Comparison of ENCODE assay signal across 8 cellular contexts in the genomic region with DNA sequence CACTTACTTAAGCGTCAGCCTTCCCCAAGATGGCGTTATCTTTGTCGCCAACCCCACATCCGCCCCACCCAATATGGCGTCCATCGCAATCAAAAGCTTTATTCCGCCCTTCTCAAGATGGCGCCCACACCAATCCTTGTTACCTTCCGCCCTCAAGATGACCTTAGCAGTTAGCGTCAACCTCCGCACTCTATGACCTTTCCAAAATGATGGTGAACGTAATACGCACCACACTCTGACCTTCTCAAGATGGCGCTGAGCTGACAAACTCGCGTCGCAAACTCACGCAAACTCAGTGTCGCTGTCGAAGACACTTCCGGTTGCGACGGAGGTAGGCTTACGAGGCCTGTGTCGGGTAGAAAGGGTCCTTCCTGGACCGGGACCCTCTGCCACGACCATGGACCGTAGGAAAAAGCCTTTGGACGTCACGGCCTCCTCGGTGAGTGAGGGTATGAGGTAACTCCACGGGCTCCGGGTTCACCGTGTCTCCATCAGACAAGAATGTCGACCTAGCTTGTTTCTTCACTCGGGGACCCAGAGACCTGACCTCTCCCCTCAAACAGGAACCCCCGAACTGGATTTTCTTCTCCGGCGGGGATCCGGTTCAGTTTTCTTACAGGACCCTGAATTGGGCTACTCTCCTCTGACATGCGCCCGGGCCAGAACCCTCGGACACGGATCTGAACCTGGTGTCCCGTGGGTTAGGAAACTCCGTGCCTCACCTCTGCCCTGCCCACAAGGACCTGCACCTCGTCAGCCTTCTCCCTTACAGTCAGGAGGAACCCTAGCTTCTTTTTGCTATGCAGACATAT. TPM values are rescaled to one million over a fixed set of nuclear protein-coding genes. Genes with fewer than 3 reads are reported as not detected.
DNase-seq lines count a peak whose midpoint lies in the region; ATAC-seq and TF ChIP-seq lines count a peak whose summit lies in the region.

A gene (plus strand): TSS at position 323 of the 812 bp plus-strand sequence. CDS start 75 bp downstream, at position 398.

- no peaks in the 10 kb centered on the region for H3K9me3 Mint-ChIP-seq in activated naive CD8-positive, alpha-beta T cell (ENCODE audit: low read depth)
- H3K9me3 Mint-ChIP-seq in glutamatergic neuron (ENCODE audit: unreplicated experiment), result peaks cover 2% of the 10 kb centered on the region

- H3K27me3 Mint-ChIP-seq in activated naive CD8-positive, alpha-beta T cell, result no peaks in the 10 kb centered on the region
- H3K27me3 Mint-ChIP-seq in glutamatergic neuron (ENCODE audit: unreplicated experiment), result no peaks in the 10 kb centered on the region

- TF ChIP-seq CTCF in GM10248 (IDR thresholded peaks at IDR 0.05; ENCODE audit: control extremely low read depth, extremely low read depth, low read depth, missing control alignments) (no peak), glutamatergic neuron (IDR thresholded peaks at IDR 0.05; ENCODE audit: partially characterized antibody, unreplicated experiment) (no peak), osteoblast (IDR thresholded peaks at IDR 0.05; ENCODE audit: extremely low read depth, low read depth, low read length) (no peak), thoracic aorta (IDR thresholded peaks at IDR 0.05) (no peak)

- H3K4me2 ChIP-seq in osteoblast (ENCODE audit: insufficient read depth, low read length), result peak within 1 kb of the TSS; percentile 98

- no peaks in the 10 kb centered on the region for H4K20me1 ChIP-seq in osteoblast (ENCODE audit: insufficient read depth, low read length)

- H3K79me2 ChIP-seq in osteoblast (ENCODE audit: insufficient read depth, low read length), result peaks cover 22% of the 10 kb centered on the region

- H3K36me3 ChIP-seq in osteoblast (ENCODE audit: insufficient read depth, low read length) (peaks cover 21% of the 10 kb centered on the region), thoracic aorta (peaks cover 16% of the 10 kb centered on the region)

- H2AFZ ChIP-seq in osteoblast (ENCODE audit: low read length), result peak within 1 kb of the TSS; percentile 98

- POLR2A ChIA-PET in GM10248 (lab: Yijun Ruan, JAX), result interaction anchor here (0.6 to 1.4 kb wide), 5 partner anchors 31 to 473 kb away, joined by 3 to 8 read pairs (median 4); a partner anchor contains a TSS

- peaks cover 12% of the 10 kb centered on the region for H3K36me3 Mint-ChIP-seq in activated naive CD8-positive, alpha-beta T cell
- H3K36me3 Mint-ChIP-seq in glutamatergic neuron (ENCODE audit: unreplicated experiment), result no peaks in the 10 kb centered on the region

- ATAC-seq in HG02623 (IDR thresholded peaks at IDR 0.05; ENCODE audit: unreplicated experiment) (peak; percentile 99), thoracic aorta (ENCODE audit: insufficient number of reproducible peaks, low FRiP score, low read depth) (peak; percentile 100)

- H3K27ac ChIP-seq in osteoblast (ENCODE audit: low read depth, low read length), result peak within 1 kb of the TSS; percentile 95
- peak within 1 kb of the TSS; percentile 76 to 89 for H3K27ac ChIP-seq in thoracic aorta

- H3K27me3 ChIP-seq in osteoblast (ENCODE audit: insufficient read depth, low read length), result no peaks in the 10 kb centered on the region
- H3K27me3 ChIP-seq in thoracic aorta (replicated peaks; ENCODE audit: insufficient read depth), result no peaks in the 10 kb centered on the region

- H3K27ac Mint-ChIP-seq in activated naive CD8-positive, alpha-beta T cell, result peak within 1 kb of the TSS; percentile 94
- peak within 1 kb of the TSS; percentile 84 for H3K27ac Mint-ChIP-seq in glutamatergic neuron (ENCODE audit: unreplicated experiment)

- peak within 1 kb of the TSS; percentile 90 for H3K4me3 ChIP-seq in osteoblast (ENCODE audit: insufficient read depth, low read length)
- H3K4me3 ChIP-seq in thoracic aorta, result peak within 1 kb of the TSS; percentile 81

- peak within 1 kb of the TSS; percentile 99 for H3K4me3 Mint-ChIP-seq in activated naive CD8-positive, alpha-beta T cell
- peak within 1 kb of the TSS; percentile 100 for H3K4me3 Mint-ChIP-seq in glutamatergic neuron (ENCODE audit: unreplicated experiment)

- H3K4me1 Mint-ChIP-seq in activated naive CD8-positive, alpha-beta T cell (ENCODE audit: low read depth), result peaks cover 60% of the 10 kb centered on the region
- no peaks in the 10 kb centered on the region for H3K4me1 Mint-ChIP-seq in glutamatergic neuron (ENCODE audit: low read depth, unreplicated experiment)

- H3K9me3 ChIP-seq in osteoblast (ENCODE audit: low read depth, low read length) (no peaks in the 10 kb centered on the region), thoracic aorta (no peaks in the 10 kb centered on the region)

- CTCF ChIA-PET in GM10248 (lab: Yijun Ruan, JAX), result interaction anchor here (1.0 to 4.8 kb wide), 9 partner anchors 10 to 275 kb away, joined by 3 to 24 read pairs (median 7); no protein-coding TSS in a partner anchor

- H3K4me1 ChIP-seq in osteoblast (ENCODE audit: insufficient read depth, low read length) (peaks cover 5% of the 10 kb centered on the region), thoracic aorta (ENCODE audit: control insufficient read depth in 1 of 2, low read depth in 2 of 2) (peaks cover 11 to 22% of the 10 kb centered on the region in 2 donors)

- DNase-seq in GM10248 (ENCODE audit: extremely low spot score) (peak; percentile 94), NCI-H1105 (lab: John Stamatoyannopoulos, UW) (peak; percentile 92), SKM-1 treated with dmso at 0.1 percent for 144 hours (lab: John Stamatoyannopoulos, UW; ENCODE audit: unreplicated experiment) (peak; percentile 98), glutamatergic neuron (peak; percentile 90), osteoblast (ENCODE audit: insufficient read length, low spot score, missing footprints) (peak; percentile 95), thoracic aorta (ENCODE audit: low spot score) (peak; percentile 92)

RNA-seq across cellular contexts. Expression of the gene that starts here (rescaled TPM):
- total RNA-seq in glutamatergic neuron (ENCODE audit: unreplicated experiment), result 22.1 TPM
- 14.5 and 16.2 TPM in 2 replicates for total RNA-seq in osteoblast
- total RNA-seq in thoracic aorta, result 10 to 100 TPM in 1 of 2 donors, 1 to 10 TPM in 1; 9.6 to 34.6 TPM

Comparison
In these comparisons a context has a peak if more than half of its experiments do, and no peak if none do; other contexts are left out.
1. Peak in every context shown above with its lines: DNase-seq, ATAC-seq, H3K4me3 ChIP-seq and H3K27ac ChIP-seq.